Comparison of ENCODE assay signal across 1 cellular context in the genomic region with DNA sequence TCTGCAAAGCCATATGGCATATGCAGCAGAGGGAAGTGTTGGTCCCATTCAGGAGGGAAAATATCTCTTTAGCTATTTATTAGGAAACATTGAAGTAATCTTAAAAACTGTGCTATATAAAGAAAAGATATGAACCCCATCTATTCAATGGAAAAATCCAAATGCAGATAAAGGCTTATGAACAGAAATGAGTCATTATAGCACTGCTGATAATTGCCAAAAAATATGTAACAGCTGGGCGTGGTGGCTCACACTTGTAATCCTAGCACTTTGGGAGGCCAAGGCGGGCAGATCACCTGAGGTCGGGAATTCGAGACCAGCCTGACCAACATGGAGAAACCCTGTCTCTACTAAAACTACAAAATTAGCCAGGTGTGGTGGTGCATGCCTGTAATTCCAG. TPM values are rescaled to one million over a fixed set of nuclear protein-coding genes. Genes with fewer than 3 reads are reported as not detected.
"Had no signal": no experiment of that assay in that cellular context is flagged by ENCODE, and none has a peak within 500 bp of the region (broad histone marks: within the 10 kb centered on the region; RNA-seq: fewer than 3 reads in every experiment).

No MANE protein-coding gene starts in this region.

RNA-seq across cellular contexts. Expression of gene PTPN3, which starts 11.9 kb away (rescaled TPM):
- total RNA-seq: HFFc6 had no signal
